1 cellular context compared by ENCODE assay signal in genomic region chr10:5146920-5147254, GRCh38.
TF ChIP-seq lines count a peak whose summit lies in the region.

No MANE protein-coding gene starts in this region.

TF ChIP-seq in HepG2, 621 proteins besides CTCF, POLR2A, EP300 and RAD21 (continued from another document and continues in another):
- no peak for TF ChIP-seq MAZ (IDR thresholded peaks at IDR 0.05; ENCODE audit: borderline replicate concordance, low read depth, low read length)
- TF ChIP-seq MAZ (CRISPR knock-in tag; IDR thresholded peaks at IDR 0.05; ENCODE audit: low read depth): no peak; the same call in 1 of the 2 replicates
- TF ChIP-seq ZNF407 (CRISPR knock-in tag; IDR thresholded peaks at IDR 0.05; ENCODE audit: not compliant biosample characterization): no peak
- no peak for TF ChIP-seq DMAP1 (CRISPR knock-in tag; IDR thresholded peaks at IDR 0.05)
- TF ChIP-seq ZNF142 (CRISPR knock-in tag; IDR thresholded peaks at IDR 0.05): no peak
- no peak for TF ChIP-seq REL (CRISPR knock-in tag; conservative IDR thresholded peaks at IDR 0.05)
- no peak for TF ChIP-seq MATR3 (CRISPR knock-in tag; IDR thresholded peaks at IDR 0.05)
- 0 out of 2 replicates have a peak, but pooled peaks have one; percentile 52 for TF ChIP-seq CBX5 (CRISPR knock-in tag; IDR thresholded peaks at IDR 0.05; ENCODE audit: borderline replicate concordance)
- TF ChIP-seq EHMT2 (IDR thresholded peaks at IDR 0.05; ENCODE audit: borderline replicate concordance, low read depth, low read length): peak; percentile 95; the same call in 1 of the 2 replicates
- no peak for TF ChIP-seq ZNF446 (CRISPR knock-in tag; IDR thresholded peaks at IDR 0.05)
- no peak for TF ChIP-seq ZSCAN20 (CRISPR knock-in tag; IDR thresholded peaks at IDR 0.05; ENCODE audit: borderline replicate concordance)
- 0 out of 2 replicates have a peak, but pooled peaks have one; percentile 12 for TF ChIP-seq SRY (CRISPR knock-in tag; IDR thresholded peaks at IDR 0.05)
- no peak for TF ChIP-seq MNT (IDR thresholded peaks at IDR 0.05)
- TF ChIP-seq POGZ (CRISPR knock-in tag; IDR thresholded peaks at IDR 0.05): no peak
- TF ChIP-seq ZNF501 (CRISPR knock-in tag; IDR thresholded peaks at IDR 0.05): no peak
- TF ChIP-seq ZKSCAN5 (CRISPR knock-in tag; IDR thresholded peaks at IDR 0.05): no peak
- TF ChIP-seq NR1H2 (CRISPR knock-in tag; IDR thresholded peaks at IDR 0.05; ENCODE audit: borderline replicate concordance, low read depth): no peak
- no peak for TF ChIP-seq DR1 (CRISPR knock-in tag; IDR thresholded peaks at IDR 0.05)
- no peak for TF ChIP-seq NFIC (IDR thresholded peaks at IDR 0.05; ENCODE audit: low read length)
- no peak for TF ChIP-seq AFF4 (CRISPR knock-in tag; IDR thresholded peaks at IDR 0.05)
- no peak for TF ChIP-seq NBN (conservative IDR thresholded peaks at IDR 0.05)
- TF ChIP-seq ZHX1 (CRISPR knock-in tag; IDR thresholded peaks at IDR 0.05; ENCODE audit: low read depth): no peak
- no peak for TF ChIP-seq ZNF644 (CRISPR knock-in tag; IDR thresholded peaks at IDR 0.05; ENCODE audit: low read depth)
- no peak for TF ChIP-seq HNF1B (CRISPR knock-in tag; IDR thresholded peaks at IDR 0.05)
- TF ChIP-seq DNMT1 (CRISPR knock-in tag; IDR thresholded peaks at IDR 0.05): no peak
- TF ChIP-seq CSRNP1 (CRISPR knock-in tag; IDR thresholded peaks at IDR 0.05): peak; percentile 54; the same call in 1 of the 2 replicates
- TF ChIP-seq BCL6 (CRISPR knock-in tag; IDR thresholded peaks at IDR 0.05): no peak
